ENCODE assay signal across 20 cellular contexts in genomic region chr3:126677862-126678549, GRCh38. TPM values are rescaled to one million over a fixed set of nuclear protein-coding genes. Genes with fewer than 3 reads are reported as not detected.
DNase-seq lines count a peak whose midpoint lies in the region; ATAC-seq and TF ChIP-seq lines count a peak whose summit lies in the region.
"Had no signal": no experiment of that assay in that cellular context is flagged by ENCODE, and none has a peak within 500 bp of the region (broad histone marks: within the 10 kb centered on the region; RNA-seq: fewer than 3 reads in every experiment).

No MANE protein-coding gene starts in this region.

- no peak for TF ChIP-seq CTCF in Calu3 (IDR thresholded peaks at IDR 0.05; ENCODE audit: unreplicated experiment)
- TF ChIP-seq CTCF in OCI-LY3 (IDR thresholded peaks at IDR 0.05; ENCODE audit: low read depth, low read length): no peak
- TF ChIP-seq CTCF in suprapubic skin (IDR thresholded peaks at IDR 0.05): no peak

- TF ChIP-seq POLR2A in suprapubic skin (IDR thresholded peaks at IDR 0.05): no peak

- no TSS peak for BruUV-seq in Calu3 (replicated peaks; lab: Mats Ljungman, UMichigan)

- WGBS in suprapubic skin: 79% methylated on average over 14 of the region's 14 CpGs

- H4K20me1 ChIP-seq in OCI-LY3 (ENCODE audit: insufficient read depth, low read length): no peaks in the 10 kb centered on the region

- H3K36me3 Mint-ChIP-seq in Calu3 (ENCODE audit: insufficient read depth, unreplicated experiment): no peaks in the 10 kb centered on the region
- H3K36me3 Mint-ChIP-seq: CD14-positive monocyte had no signal

- no peaks in the 10 kb centered on the region for H3K9me3 Mint-ChIP-seq in Calu3 (ENCODE audit: low read depth, unreplicated experiment)

- H3K79me2 ChIP-seq in OCI-LY3 (ENCODE audit: low read length): no peaks in the 10 kb centered on the region

- CTCF ChIA-PET in Calu3 (lab: Charles Lee): interaction anchor here (0.7 to 2.2 kb wide), 4 partner anchors 68 to 1232 kb away, joined by 3 to 6 read pairs (median 4); no protein-coding TSS in a partner anchor

- ATAC-seq in GM18909 (IDR thresholded peaks at IDR 0.05; ENCODE audit: poor library complexity, unreplicated experiment) (no peak), GM18519 (IDR thresholded peaks at IDR 0.05; ENCODE audit: low FRiP score, unreplicated experiment) (no peak)

- H3K4me3 Mint-ChIP-seq in Calu3 (ENCODE audit: low read depth, unreplicated experiment): no peak overlapping the region

- TF ChIP-seq EP300 in suprapubic skin (IDR thresholded peaks at IDR 0.05): no peak

- intact Hi-C loops in Calu3 (cut with micrococcal nuclease; ENCODE audit: unreplicated experiment): loop anchor here (5.0 kb wide), 2 partner anchors 304 to 869 kb away; partner anchors contain the start of gene PLXNA1

- H3K9ac ChIP-seq in OCI-LY3 (ENCODE audit: low read length): no peak overlapping the region
- H3K9ac ChIP-seq: SK-N-SH had no signal

- peaks cover 21% of the 10 kb centered on the region for H3K27me3 ChIP-seq in OCI-LY3 (ENCODE audit: low read depth, low read length)
- H3K27me3 ChIP-seq in suprapubic skin: peaks cover 22% of the 10 kb centered on the region

- H3K27ac ChIP-seq in OCI-LY3 (ENCODE audit: low read length): no peak overlapping the region
- no peak overlapping the region for H3K27ac ChIP-seq in suprapubic skin
- H3K27ac ChIP-seq: A549 had no signal

- H3K9me3 ChIP-seq in OCI-LY3 (ENCODE audit: insufficient read depth, low read length): peaks cover 12% of the 10 kb centered on the region; the same call in 1 of the 2 replicates
- H3K9me3 ChIP-seq in suprapubic skin: peaks cover 4% of the 10 kb centered on the region

- no peak overlapping the region for H3K4me3 ChIP-seq in OCI-LY3 (ENCODE audit: low read length)
- no peak overlapping the region for H3K4me3 ChIP-seq in suprapubic skin
- H3K4me3 ChIP-seq: A549 had no signal

- H2AFZ ChIP-seq in OCI-LY3 (ENCODE audit: low read depth, low read length): no peak overlapping the region

- DNase-seq in AG20443 (ENCODE audit: low spot score) (peak; percentile 2), Calu3 (peak; percentile 0), iPS-NIHi7 (ENCODE audit: extremely low spot score) (peak; percentile 4), suprapubic skin (ENCODE audit: low spot score in 2 of 2) (no peak), GM03348 (ENCODE audit: low spot score) (no peak)
- DNase-seq: H7; KG1; NCI-H1048; NCI-H1436; NCI-H2029 treated with DMSO at 0.1 percent for 48 hours; NCI-H510A; NK-92 treated with Interleukin-12 subunit alpha and Interleukin-12 subunit beta, amount 100 ng/mL, for 24 hours; OCI-M1; SHP77 treated with DMSO at 0.1 percent for 48 hours; SK-N-SH had no signal

- H3K27ac Mint-ChIP-seq in Calu3 (ENCODE audit: unreplicated experiment): no peak overlapping the region

- peaks cover 10% of the 10 kb centered on the region for H3K4me1 Mint-ChIP-seq in Calu3 (ENCODE audit: low read depth, unreplicated experiment)

- H3K4me1 ChIP-seq in OCI-LY3 (ENCODE audit: low read length) (peaks cover 10% of the 10 kb centered on the region), suprapubic skin (peaks cover 20% of the 10 kb centered on the region)
- H3K4me1 ChIP-seq: A549 had no signal

- H3K36me3 ChIP-seq in OCI-LY3 (replicated peaks; ENCODE audit: low read depth, low read length) (peaks cover 2% of the 10 kb centered on the region), suprapubic skin (no peaks in the 10 kb centered on the region)

- peaks cover 73% of the 10 kb centered on the region for H3K27me3 Mint-ChIP-seq in Calu3 (ENCODE audit: unreplicated experiment)

- H3K4me2 ChIP-seq in OCI-LY3 (ENCODE audit: low read length): peak overlapping the region; percentile 92; the same call in 1 of the 2 replicates
- H3K4me2 ChIP-seq: SK-N-SH had no signal

RNA-seq across cellular contexts. Expression of gene TXNRD3, which starts 23.1 kb away (rescaled TPM):
- total RNA-seq in Calu3 (2022): 15.7 and 17.0 TPM in 2 replicates
- total RNA-seq in suprapubic skin: 10 to 100 TPM in 2 of 4 donors, 1 to 10 TPM in 2; 7.4 to 14.0 (median 11.3) TPM

RNA-seq across cellular contexts. Expression of gene CHCHD6, which starts 26.0 kb away (rescaled TPM):
- total RNA-seq in Calu3 (2022) (38.9 and 45.9 TPM in 2 replicates), suprapubic skin (10 to 100 TPM; 13.4 to 22.0 (median 16.1) TPM)

Comparison
In these comparisons a context has a peak if more than half of its experiments do, and no peak if none do; other contexts are left out.
1. DNase-seq: peak in AG20443 (single experiment), Calu3 (single experiment) and iPS-NIHi7 (single experiment); none in suprapubic skin (0 of 2) and GM03348 (single experiment).